Comparison of ENCODE assay signal across 12 cellular contexts in genomic region chr7:129845972-129846327, GRCh38.
DNase-seq lines count a peak whose midpoint lies in the region; ATAC-seq, FAIRE-seq and TF ChIP-seq lines count a peak whose summit lies in the region.
"Had no signal": no experiment of that assay in that cellular context is flagged by ENCODE, and none has a peak within 500 bp of the region (broad histone marks: within the 10 kb centered on the region; RNA-seq: fewer than 3 reads in every experiment).

No MANE protein-coding gene starts in this region.

- FAIRE-seq in urothelium cell line (lab: Jason Lieb, UNC), result no peak

- H3K9me3 ChIP-seq in heart left ventricle, result no peaks in the 10 kb centered on the region
- no peaks in the 10 kb centered on the region for H3K9me3 ChIP-seq in RWPE2 (ENCODE audit: severe bottlenecking)

- H3K27me3 ChIP-seq in heart left ventricle (no peaks in the 10 kb centered on the region), RWPE2 (ENCODE audit: insufficient read depth, poor library complexity, severe bottlenecking) (no peaks in the 10 kb centered on the region)
- H3K27me3 ChIP-seq: neural progenitor cell had no signal

- no peak for TF ChIP-seq CTCF in heart left ventricle (IDR thresholded peaks at IDR 0.05)
- no peak for TF ChIP-seq CTCF in RWPE2 (IDR thresholded peaks at IDR 0.05; ENCODE audit: poor library complexity, severe bottlenecking)
- no peak for TF ChIP-seq CTCF in fibroblast of the aortic adventitia (IDR thresholded peaks at IDR 0.05; ENCODE audit: insufficient read depth, low read length)

- ATAC-seq in heart left ventricle (no peak), RWPE2 (ENCODE audit: low read depth) (peak; percentile 85), HG02798 (IDR thresholded peaks at IDR 0.05; ENCODE audit: poor library complexity, unreplicated experiment) (no peak)

- DNase-seq in heart left ventricle (no peak), cardiac septum (ENCODE audit: low spot score) (no peak), RWPE2 (ENCODE audit: low spot score) (no peak), fibroblast of the aortic adventitia (ENCODE audit: low read depth) (peak; percentile 83), urothelium cell line (ENCODE audit: low spot score) (peak; percentile 53), NCI-H774 (lab: John Stamatoyannopoulos, UW) (no peak), DMS114 treated with DMSO at 0.1 percent for 48 hours (lab: John Stamatoyannopoulos, UW; ENCODE audit: unreplicated experiment) (no peak)
- DNase-seq: activated CD4-positive, alpha-beta T cell treated with anti-CD3 and anti-CD28 coated beads, Interleukin-2, amount 50 U/mL, for 48 hours; NCI-H2171 treated with DMSO at 0.1 percent for 48 hours had no signal

- H3K36me3 ChIP-seq in heart left ventricle (peaks cover 0 to 6% (median 0%) of the 10 kb centered on the region in 9 donors), RWPE2 (ENCODE audit: low read depth) (peaks cover 9% of the 10 kb centered on the region)
- H3K36me3 ChIP-seq: neural progenitor cell had no signal

- H3K27ac ChIP-seq in heart left ventricle, result peak overlapping the region in 9 of 12 donors; percentile 4 to 67 (median 33)
- peak overlapping the region; percentile 95 for H3K27ac ChIP-seq in RWPE2 (ENCODE audit: poor library complexity, severe bottlenecking)
- H3K27ac ChIP-seq: C4-2B, neural progenitor cell had no signal

- TF ChIP-seq POLR2A in heart left ventricle (IDR thresholded peaks at IDR 0.05), result no peak

- peaks cover 0 to 78% (median 47%) of the 10 kb centered on the region in 12 donors for H3K4me1 ChIP-seq in heart left ventricle
- H3K4me1 ChIP-seq in RWPE2 (ENCODE audit: insufficient read depth, poor library complexity, severe bottlenecking), result peaks cover 42% of the 10 kb centered on the region

- WGBS in heart left ventricle, 4 donors, result 91 to 100% (median 96%) methylated on average over 1 of the region's 1 CpG

- intact Hi-C loops in heart left ventricle (cut with DNase I) (loop anchor here in 1 of 10 donors (10.0 kb wide), 1 partner anchor 99 kb away; no protein-coding TSS in a partner anchor), cardiac septum (cut with DNase I) (no loop called here)

- no peak overlapping the region for H3K4me3 ChIP-seq in heart left ventricle
- H3K4me3 ChIP-seq in RWPE2 (ENCODE audit: severe bottlenecking), result no peak overlapping the region
- no peak overlapping the region for H3K4me3 ChIP-seq in fibroblast of the aortic adventitia (ENCODE audit: low read depth, low read length)
- H3K4me3 ChIP-seq: neural progenitor cell had no signal

Comparison
In these comparisons a context has a peak if more than half of its experiments do, and no peak if none do; other contexts are left out.
1. DNase-seq: peak in fibroblast of the aortic adventitia (single experiment) and urothelium cell line (single experiment); none in heart left ventricle (0 of 5), cardiac septum (single experiment), RWPE2 (single experiment), NCI-H774 (single experiment) and DMS114 treated with DMSO at 0.1 percent for 48 hours (single experiment).